8 cellular contexts compared by ENCODE assay signal in genomic region chr12:105109465-105110212, GRCh38. TPM values are rescaled to one million over a fixed set of nuclear protein-coding genes. Genes with fewer than 3 reads are reported as not detected.
DNase-seq lines count a peak whose midpoint lies in the region; ATAC-seq and TF ChIP-seq lines count a peak whose summit lies in the region.

No MANE protein-coding gene starts in this region.

- H3K4me3 Mint-ChIP-seq in activated naive CD4-positive, alpha-beta T cell treated with anti-CD3 and anti-CD28 coated beads, Interleukin-2, amount 50 U/mL, for 24 hours = peak overlapping the region; percentile 98
- peak overlapping the region; percentile 94 for H3K4me3 Mint-ChIP-seq in mesothelial cell of epicardium

- ATAC-seq in HG03457 (IDR thresholded peaks at IDR 0.05; ENCODE audit: unreplicated experiment) = peak; percentile 25
- no peak for ATAC-seq in GM21528 (IDR thresholded peaks at IDR 0.05; ENCODE audit: low FRiP score, unreplicated experiment)

- H3K27ac Mint-ChIP-seq in activated naive CD4-positive, alpha-beta T cell treated with anti-CD3 and anti-CD28 coated beads, Interleukin-2, amount 50 U/mL, for 24 hours = peak overlapping the region; percentile 51
- H3K27ac Mint-ChIP-seq in mesothelial cell of epicardium = peak overlapping the region; percentile 97

- DNase-seq in activated naive CD4-positive, alpha-beta T cell (lab: John Stamatoyannopoulos, UW) = no peak
- no peak for DNase-seq in astrocyte of the cerebellum (ENCODE audit: low read depth)
- DNase-seq in mesothelial cell of epicardium (ENCODE audit: low spot score in 2 of 2, unreplicated experiment in 2 of 2) = no peak
- no peak for DNase-seq in NCI-H128 (lab: John Stamatoyannopoulos, UW; ENCODE audit: unreplicated experiment)
- DNase-seq in stimulated activated CD4-positive, alpha-beta T cell treated with anti-CD3 and anti-CD28 coated beads, Interleukin-15, amount 100 ng/mL, for 24 hours = no peak

- in situ Hi-C loops in astrocyte of the cerebellum (cut with HindIII; ENCODE audit: low sequenced_read_pairs) = no loop called here

- peak overlapping the region; percentile 87 for H3K4me3 ChIP-seq in astrocyte of the cerebellum (ENCODE audit: low read depth, low read length)

- peaks cover 9% of the 10 kb centered on the region for H3K27me3 Mint-ChIP-seq in activated naive CD4-positive, alpha-beta T cell treated with anti-CD3 and anti-CD28 coated beads, Interleukin-2, amount 50 U/mL, for 24 hours
- H3K27me3 Mint-ChIP-seq in mesothelial cell of epicardium (ENCODE audit: low read depth) = no peaks in the 10 kb centered on the region

- H3K9me3 Mint-ChIP-seq in activated naive CD4-positive, alpha-beta T cell treated with anti-CD3 and anti-CD28 coated beads, Interleukin-2, amount 50 U/mL, for 24 hours = no peaks in the 10 kb centered on the region
- peaks cover 11% of the 10 kb centered on the region for H3K9me3 Mint-ChIP-seq in mesothelial cell of epicardium

- TF ChIP-seq CTCF in astrocyte of the cerebellum (IDR thresholded peaks at IDR 0.05; ENCODE audit: low read depth, low read length, missing control alignments) (no peak), mesothelial cell of epicardium (IDR thresholded peaks at IDR 0.05; ENCODE audit: unreplicated experiment) (no peak)

- H3K4me1 Mint-ChIP-seq in activated naive CD4-positive, alpha-beta T cell treated with anti-CD3 and anti-CD28 coated beads, Interleukin-2, amount 50 U/mL, for 24 hours = peaks cover 57% of the 10 kb centered on the region
- peaks cover 37% of the 10 kb centered on the region for H3K4me1 Mint-ChIP-seq in mesothelial cell of epicardium

- peaks cover 13% of the 10 kb centered on the region for H3K36me3 Mint-ChIP-seq in activated naive CD4-positive, alpha-beta T cell treated with anti-CD3 and anti-CD28 coated beads, Interleukin-2, amount 50 U/mL, for 24 hours
- peaks cover 17% of the 10 kb centered on the region for H3K36me3 Mint-ChIP-seq in mesothelial cell of epicardium

RNA-seq across cellular contexts. Expression of gene WASHC4, which starts 2.1 kb away (rescaled TPM):
- 46.2 to 50.9 TPM (median 46.4 TPM) in 3 replicates for total RNA-seq in mesothelial cell of epicardium

RNA-seq across cellular contexts. Expression of gene ALDH1L2, which starts 25.4 kb away (rescaled TPM):
- 2.4 to 3.2 TPM (median 2.4 TPM) in 3 replicates for total RNA-seq in mesothelial cell of epicardium
